1 cellular context compared by ENCODE assay signal in genomic region chr9:114058688-114059046, GRCh38.
TF ChIP-seq lines count a peak whose summit lies in the region.

No MANE protein-coding gene starts in this region.

TF ChIP-seq in HepG2, 621 proteins besides CTCF, POLR2A, EP300 and RAD21 (continued from another document and continues in another):
- TF ChIP-seq ZNF318 (CRISPR knock-in tag; IDR thresholded peaks at IDR 0.05): peak; percentile 40; the same call in 1 of the 2 replicates
- TF ChIP-seq ZNF7 (CRISPR knock-in tag; IDR thresholded peaks at IDR 0.05): no peak
- TF ChIP-seq ZZZ3 (CRISPR knock-in tag; IDR thresholded peaks at IDR 0.05; ENCODE audit: borderline replicate concordance): 0 out of 2 replicates have a peak, but pooled peaks have one; percentile 28
- TF ChIP-seq ZC3H13 (CRISPR knock-in tag; IDR thresholded peaks at IDR 0.05): peak; percentile 50; the same call in 1 of the 2 replicates
- TF ChIP-seq THRA (CRISPR knock-in tag; IDR thresholded peaks at IDR 0.05; ENCODE audit: borderline replicate concordance): peak; percentile 28; the same call in 1 of the 2 replicates
- no peak for TF ChIP-seq SKI (IDR thresholded peaks at IDR 0.05; ENCODE audit: partially characterized antibody)
- no peak for TF ChIP-seq KLF11 (CRISPR knock-in tag; IDR thresholded peaks at IDR 0.05)
- TF ChIP-seq ZNF326 (CRISPR knock-in tag; IDR thresholded peaks at IDR 0.05; ENCODE audit: borderline replicate concordance): peak; percentile 32; the same call in 1 of the 2 replicates
- 0 out of 2 replicates have a peak, but pooled peaks have one; percentile 55 for TF ChIP-seq ZNF263 (CRISPR knock-in tag; IDR thresholded peaks at IDR 0.05)
- TF ChIP-seq MTA3 (CRISPR knock-in tag; IDR thresholded peaks at IDR 0.05): no peak
- TF ChIP-seq ZNF180 (CRISPR knock-in tag; IDR thresholded peaks at IDR 0.05; ENCODE audit: borderline replicate concordance, low read depth): no peak
- TF ChIP-seq HNF4G (IDR thresholded peaks at IDR 0.05; ENCODE audit: borderline replicate concordance, low read depth, low read length): no peak
- 0 out of 2 replicates have a peak, but pooled peaks have one; percentile 12 for TF ChIP-seq HNF4G (CRISPR knock-in tag; IDR thresholded peaks at IDR 0.05; ENCODE audit: borderline replicate concordance, low read depth)
- no peak for TF ChIP-seq IKZF1 (IDR thresholded peaks at IDR 0.05)
- TF ChIP-seq ZNF549 (CRISPR knock-in tag; IDR thresholded peaks at IDR 0.05): no peak
- TF ChIP-seq ZNF746 (CRISPR knock-in tag; IDR thresholded peaks at IDR 0.05): no peak
- TF ChIP-seq, protein P1, sequence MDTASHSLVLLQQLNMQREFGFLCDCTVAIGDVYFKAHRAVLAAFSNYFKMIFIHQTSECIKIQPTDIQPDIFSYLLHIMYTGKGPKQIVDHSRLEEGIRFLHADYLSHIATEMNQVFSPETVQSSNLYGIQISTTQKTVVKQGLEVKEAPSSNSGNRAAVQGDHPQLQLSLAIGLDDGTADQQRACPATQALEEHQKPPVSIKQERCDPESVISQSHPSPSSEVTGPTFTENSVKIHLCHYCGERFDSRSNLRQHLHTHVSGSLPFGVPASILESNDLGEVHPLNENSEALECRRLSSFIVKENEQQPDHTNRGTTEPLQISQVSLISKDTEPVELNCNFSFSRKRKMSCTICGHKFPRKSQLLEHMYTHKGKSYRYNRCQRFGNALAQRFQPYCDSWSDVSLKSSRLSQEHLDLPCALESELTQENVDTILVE (CRISPR knock-in tag; IDR thresholded peaks at IDR 0.05): no peak
- peak; percentile 9; the same call in 1 of the 2 replicates for TF ChIP-seq KLF6 (CRISPR knock-in tag; IDR thresholded peaks at IDR 0.05)
- no peak for TF ChIP-seq RFX5 (IDR thresholded peaks at IDR 0.05; ENCODE audit: low read depth, low read length)
- TF ChIP-seq, protein P2, sequence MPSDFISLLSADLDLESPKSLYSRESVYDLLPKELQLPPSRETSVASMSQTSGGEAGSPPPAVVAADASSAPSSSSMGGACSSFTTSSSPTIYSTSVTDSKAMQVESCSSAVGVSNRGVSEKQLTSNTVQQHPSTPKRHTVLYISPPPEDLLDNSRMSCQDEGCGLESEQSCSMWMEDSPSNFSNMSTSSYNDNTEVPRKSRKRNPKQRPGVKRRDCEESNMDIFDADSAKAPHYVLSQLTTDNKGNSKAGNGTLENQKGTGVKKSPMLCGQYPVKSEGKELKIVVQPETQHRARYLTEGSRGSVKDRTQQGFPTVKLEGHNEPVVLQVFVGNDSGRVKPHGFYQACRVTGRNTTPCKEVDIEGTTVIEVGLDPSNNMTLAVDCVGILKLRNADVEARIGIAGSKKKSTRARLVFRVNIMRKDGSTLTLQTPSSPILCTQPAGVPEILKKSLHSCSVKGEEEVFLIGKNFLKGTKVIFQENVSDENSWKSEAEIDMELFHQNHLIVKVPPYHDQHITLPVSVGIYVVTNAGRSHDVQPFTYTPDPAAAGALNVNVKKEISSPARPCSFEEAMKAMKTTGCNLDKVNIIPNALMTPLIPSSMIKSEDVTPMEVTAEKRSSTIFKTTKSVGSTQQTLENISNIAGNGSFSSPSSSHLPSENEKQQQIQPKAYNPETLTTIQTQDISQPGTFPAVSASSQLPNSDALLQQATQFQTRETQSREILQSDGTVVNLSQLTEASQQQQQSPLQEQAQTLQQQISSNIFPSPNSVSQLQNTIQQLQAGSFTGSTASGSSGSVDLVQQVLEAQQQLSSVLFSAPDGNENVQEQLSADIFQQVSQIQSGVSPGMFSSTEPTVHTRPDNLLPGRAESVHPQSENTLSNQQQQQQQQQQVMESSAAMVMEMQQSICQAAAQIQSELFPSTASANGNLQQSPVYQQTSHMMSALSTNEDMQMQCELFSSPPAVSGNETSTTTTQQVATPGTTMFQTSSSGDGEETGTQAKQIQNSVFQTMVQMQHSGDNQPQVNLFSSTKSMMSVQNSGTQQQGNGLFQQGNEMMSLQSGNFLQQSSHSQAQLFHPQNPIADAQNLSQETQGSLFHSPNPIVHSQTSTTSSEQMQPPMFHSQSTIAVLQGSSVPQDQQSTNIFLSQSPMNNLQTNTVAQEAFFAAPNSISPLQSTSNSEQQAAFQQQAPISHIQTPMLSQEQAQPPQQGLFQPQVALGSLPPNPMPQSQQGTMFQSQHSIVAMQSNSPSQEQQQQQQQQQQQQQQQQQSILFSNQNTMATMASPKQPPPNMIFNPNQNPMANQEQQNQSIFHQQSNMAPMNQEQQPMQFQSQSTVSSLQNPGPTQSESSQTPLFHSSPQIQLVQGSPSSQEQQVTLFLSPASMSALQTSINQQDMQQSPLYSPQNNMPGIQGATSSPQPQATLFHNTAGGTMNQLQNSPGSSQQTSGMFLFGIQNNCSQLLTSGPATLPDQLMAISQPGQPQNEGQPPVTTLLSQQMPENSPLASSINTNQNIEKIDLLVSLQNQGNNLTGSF (CRISPR knock-in tag; IDR thresholded peaks at IDR 0.05): no peak
- no peak for TF ChIP-seq ZNF24 (IDR thresholded peaks at IDR 0.05)
- TF ChIP-seq, protein P3, sequence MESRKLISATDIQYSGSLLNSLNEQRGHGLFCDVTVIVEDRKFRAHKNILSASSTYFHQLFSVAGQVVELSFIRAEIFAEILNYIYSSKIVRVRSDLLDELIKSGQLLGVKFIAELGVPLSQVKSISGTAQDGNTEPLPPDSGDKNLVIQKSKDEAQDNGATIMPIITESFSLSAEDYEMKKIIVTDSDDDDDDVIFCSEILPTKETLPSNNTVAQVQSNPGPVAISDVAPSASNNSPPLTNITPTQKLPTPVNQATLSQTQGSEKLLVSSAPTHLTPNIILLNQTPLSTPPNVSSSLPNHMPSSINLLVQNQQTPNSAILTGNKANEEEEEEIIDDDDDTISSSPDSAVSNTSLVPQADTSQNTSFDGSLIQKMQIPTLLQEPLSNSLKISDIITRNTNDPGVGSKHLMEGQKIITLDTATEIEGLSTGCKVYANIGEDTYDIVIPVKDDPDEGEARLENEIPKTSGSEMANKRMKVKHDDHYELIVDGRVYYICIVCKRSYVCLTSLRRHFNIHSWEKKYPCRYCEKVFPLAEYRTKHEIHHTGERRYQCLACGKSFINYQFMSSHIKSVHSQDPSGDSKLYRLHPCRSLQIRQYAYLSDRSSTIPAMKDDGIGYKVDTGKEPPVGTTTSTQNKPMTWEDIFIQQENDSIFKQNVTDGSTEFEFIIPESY (CRISPR knock-in tag; IDR thresholded peaks at IDR 0.05): no peak
- 0 out of 2 replicates have a peak, but pooled peaks have one; percentile 9 for TF ChIP-seq IRF2 (CRISPR knock-in tag; IDR thresholded peaks at IDR 0.05)
- no peak for TF ChIP-seq ZNF589 (CRISPR knock-in tag; conservative IDR thresholded peaks at IDR 0.05)
- TF ChIP-seq ZNF256 (CRISPR knock-in tag; conservative IDR thresholded peaks at IDR 0.05): no peak
- TF ChIP-seq, protein P4, sequence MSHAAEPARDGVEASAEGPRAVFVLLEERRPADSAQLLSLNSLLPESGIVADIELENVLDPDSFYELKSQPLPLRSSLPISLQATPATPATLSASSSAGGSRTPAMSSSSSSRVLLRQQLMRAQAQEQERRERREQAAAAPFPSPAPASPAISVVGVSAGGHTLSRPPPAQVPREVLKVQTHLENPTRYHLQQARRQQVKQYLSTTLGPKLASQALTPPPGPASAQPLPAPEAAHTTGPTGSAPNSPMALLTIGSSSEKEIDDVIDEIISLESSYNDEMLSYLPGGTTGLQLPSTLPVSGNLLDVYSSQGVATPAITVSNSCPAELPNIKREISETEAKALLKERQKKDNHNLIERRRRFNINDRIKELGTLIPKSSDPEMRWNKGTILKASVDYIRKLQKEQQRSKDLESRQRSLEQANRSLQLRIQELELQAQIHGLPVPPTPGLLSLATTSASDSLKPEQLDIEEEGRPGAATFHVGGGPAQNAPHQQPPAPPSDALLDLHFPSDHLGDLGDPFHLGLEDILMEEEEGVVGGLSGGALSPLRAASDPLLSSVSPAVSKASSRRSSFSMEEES (CRISPR knock-in tag; IDR thresholded peaks at IDR 0.05): peak; percentile 55; the same call in 1 of the 2 replicates
- TF ChIP-seq GABPB1 (CRISPR knock-in tag; IDR thresholded peaks at IDR 0.05): no peak; the same call in 1 of the 2 replicates
- TF ChIP-seq ZNF460 (CRISPR knock-in tag; IDR thresholded peaks at IDR 0.05; ENCODE audit: borderline replicate concordance): no peak
- TF ChIP-seq MTA1 (CRISPR knock-in tag; IDR thresholded peaks at IDR 0.05; ENCODE audit: borderline replicate concordance): no peak
- no peak for TF ChIP-seq NR1H2 (CRISPR knock-in tag; IDR thresholded peaks at IDR 0.05; ENCODE audit: borderline replicate concordance, low read depth)
- no peak for TF ChIP-seq ZNF841 (CRISPR knock-in tag; IDR thresholded peaks at IDR 0.05; ENCODE audit: borderline replicate concordance)
- peak; percentile 17; the same call in 1 of the 2 replicates for TF ChIP-seq NR2C2 (CRISPR knock-in tag; IDR thresholded peaks at IDR 0.05; ENCODE audit: borderline replicate concordance)
- TF ChIP-seq MAZ (IDR thresholded peaks at IDR 0.05; ENCODE audit: borderline replicate concordance, low read depth, low read length): no peak
- no peak for TF ChIP-seq MAZ (CRISPR knock-in tag; IDR thresholded peaks at IDR 0.05; ENCODE audit: low read depth)
- TF ChIP-seq TBX2 (CRISPR knock-in tag; IDR thresholded peaks at IDR 0.05; ENCODE audit: borderline replicate concordance): 0 out of 2 replicates have a peak, but pooled peaks have one; percentile 0
- no peak for TF ChIP-seq SOX6 (IDR thresholded peaks at IDR 0.05)
- peak; percentile 42 for TF ChIP-seq SOX6 (CRISPR knock-in tag; IDR thresholded peaks at IDR 0.05)
- TF ChIP-seq FIP1L1 (IDR thresholded peaks at IDR 0.05; ENCODE audit: borderline replicate concordance, insufficient read depth, low read depth, low read length): 0 out of 2 replicates have a peak, but pooled peaks have one; percentile 10
- TF ChIP-seq, protein P5, sequence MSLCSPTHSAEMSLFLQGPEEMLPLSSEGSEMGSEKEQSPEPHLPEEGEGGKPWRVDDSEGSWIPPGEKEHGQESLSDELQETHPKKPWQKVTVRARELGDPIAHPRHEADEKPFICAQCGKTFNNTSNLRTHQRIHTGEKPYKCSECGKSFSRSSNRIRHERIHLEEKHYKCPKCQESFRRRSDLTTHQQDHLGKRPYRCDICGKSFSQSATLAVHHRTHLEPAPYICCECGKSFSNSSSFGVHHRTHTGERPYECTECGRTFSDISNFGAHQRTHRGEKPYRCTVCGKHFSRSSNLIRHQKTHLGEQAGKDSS (CRISPR knock-in tag; IDR thresholded peaks at IDR 0.05; ENCODE audit: borderline replicate concordance, low read depth): 0 out of 2 replicates have a peak, but pooled peaks have one; percentile 22
- TF ChIP-seq SP4 (CRISPR knock-in tag; IDR thresholded peaks at IDR 0.05): 0 out of 2 replicates have a peak, but pooled peaks have one; percentile 19
- TF ChIP-seq NR2F6 (IDR thresholded peaks at IDR 0.05): no peak
- 0 out of 2 replicates have a peak, but pooled peaks have one; percentile 23 for TF ChIP-seq NR2F6 (CRISPR knock-in tag; IDR thresholded peaks at IDR 0.05)
- no peak for TF ChIP-seq TOE1 (CRISPR knock-in tag; IDR thresholded peaks at IDR 0.05)
